Comparison of ENCODE assay signal across 21 cellular contexts in the genomic region with DNA sequence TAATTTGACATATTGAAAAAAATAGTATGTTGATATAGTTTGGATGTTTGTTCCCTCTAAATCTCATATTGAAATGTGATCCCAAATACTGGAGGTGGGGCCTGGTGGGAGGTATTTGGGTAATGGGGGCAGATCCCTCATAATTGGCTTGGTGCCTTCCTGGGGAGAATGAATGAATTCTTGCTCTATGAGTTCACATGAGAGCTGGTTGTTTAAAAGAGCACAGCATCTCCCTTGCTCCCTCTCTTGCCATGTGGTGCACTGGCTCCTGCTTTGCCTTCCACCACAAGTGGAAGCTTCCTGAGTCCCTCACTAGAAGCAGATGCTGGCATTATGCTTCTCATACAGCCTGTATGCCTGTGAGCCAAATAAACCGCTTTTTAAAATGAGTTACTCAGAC.
DNase-seq lines count a peak whose midpoint lies in the region; TF ChIP-seq lines count a peak whose summit lies in the region.
"Had no signal": no experiment of that assay in that cellular context is flagged by ENCODE, and none has a peak within 500 bp of the region (broad histone marks: within the 10 kb centered on the region; RNA-seq: fewer than 3 reads in every experiment).

No MANE protein-coding gene starts in this region.

- H3K36me3 ChIP-seq in osteoblast (ENCODE audit: insufficient read depth, low read length) (peaks cover 14% of the 10 kb centered on the region), Peyer's patch (no peaks in the 10 kb centered on the region)
- H3K36me3 ChIP-seq: HAP-1 had no signal

- H3K79me2 ChIP-seq in osteoblast (ENCODE audit: insufficient read depth, low read length) = peaks cover 6% of the 10 kb centered on the region

- TF ChIP-seq POLR2A in Peyer's patch (IDR thresholded peaks at IDR 0.05) = no peak

- H3K9me3 ChIP-seq in osteoblast (ENCODE audit: low read depth, low read length) (no peaks in the 10 kb centered on the region), Peyer's patch (no peaks in the 10 kb centered on the region)
- H3K9me3 ChIP-seq: HAP-1 had no signal

- H3K27me3 ChIP-seq in osteoblast (ENCODE audit: insufficient read depth, low read length) = no peaks in the 10 kb centered on the region
- no peaks in the 10 kb centered on the region for H3K27me3 ChIP-seq in Peyer's patch

- DNase-seq in DMS 273 (lab: John Stamatoyannopoulos, UW; ENCODE audit: unreplicated experiment) = peak; percentile 6
- no peak for DNase-seq in DMS 273 treated with DMSO at 0.1 percent for 48 hours (lab: John Stamatoyannopoulos, UW)
- peak; percentile 52 for DNase-seq in NCI-H226
- peak; percentile 17 for DNase-seq in fibroblast of gingiva (ENCODE audit: low read depth)
- no peak for DNase-seq in osteoblast (ENCODE audit: insufficient read length, low spot score, missing footprints)
- DNase-seq in NCI-H2081 (lab: John Stamatoyannopoulos, UW) = no peak
- no peak for DNase-seq in Peyer's patch
- DNase-seq in HK-2 (ENCODE audit: unreplicated experiment) = no peak
- DNase-seq: activated CD4-positive, alpha-beta T cell treated with anti-CD3 and anti-CD28 coated beads, Interleukin-2, amount 50 U/mL, for 4 hours; activated T-cell treated with anti-CD3 and anti-CD28 coated beads, Interleukin-2, amount 50 U/mL, for 4 hours; caudate nucleus; CD4-positive, CD25-positive, alpha-beta regulatory T cell; DMS79 treated with DMSO at 0.1 percent for 48 hours; MM.1S; NCI-H187; NCI-H510A; PC-9; stimulated activated naive CD4-positive, alpha-beta T cell treated with Interleukin-2 at 50 U/mL for 16 hours had no signal

- H3K4me2 ChIP-seq in osteoblast (ENCODE audit: insufficient read depth, low read length) = no peak overlapping the region
- H3K4me2 ChIP-seq: PC-9 had no signal

- H4K20me1 ChIP-seq in osteoblast (ENCODE audit: insufficient read depth, low read length) = no peaks in the 10 kb centered on the region

- TF ChIP-seq CTCF in osteoblast (IDR thresholded peaks at IDR 0.05; ENCODE audit: extremely low read depth, low read depth, low read length) (no peak), Peyer's patch (IDR thresholded peaks at IDR 0.05) (no peak)

- peak overlapping the region; percentile 37 for H2AFZ ChIP-seq in osteoblast (ENCODE audit: low read length)
- H2AFZ ChIP-seq: PC-9 had no signal

- peak overlapping the region; percentile 80 for H3K27ac ChIP-seq in osteoblast (ENCODE audit: low read depth, low read length)
- no peak overlapping the region for H3K27ac ChIP-seq in Peyer's patch
- H3K27ac ChIP-seq: 22Rv1, PC-9 had no signal

- no peak overlapping the region for H3K4me3 ChIP-seq in osteoblast (ENCODE audit: insufficient read depth, low read length)
- no peak overlapping the region for H3K4me3 ChIP-seq in Peyer's patch
- H3K4me3 ChIP-seq: HAP-1, lung, PC-9 had no signal

- H3K4me1 ChIP-seq in osteoblast (ENCODE audit: insufficient read depth, low read length) (peaks cover 37% of the 10 kb centered on the region), Peyer's patch (no peaks in the 10 kb centered on the region)
- H3K4me1 ChIP-seq: HAP-1 had no signal

Comparison
In these comparisons a context has a peak if more than half of its experiments do, and no peak if none do; other contexts are left out.
1. DNase-seq: peak in DMS 273 (single experiment), NCI-H226 (single experiment) and fibroblast of gingiva (single experiment); none in DMS 273 treated with DMSO at 0.1 percent for 48 hours (single experiment), osteoblast (single experiment), NCI-H2081 (0 of 2), Peyer's patch (0 of 3) and HK-2 (single experiment).